In the genomic region with DNA sequence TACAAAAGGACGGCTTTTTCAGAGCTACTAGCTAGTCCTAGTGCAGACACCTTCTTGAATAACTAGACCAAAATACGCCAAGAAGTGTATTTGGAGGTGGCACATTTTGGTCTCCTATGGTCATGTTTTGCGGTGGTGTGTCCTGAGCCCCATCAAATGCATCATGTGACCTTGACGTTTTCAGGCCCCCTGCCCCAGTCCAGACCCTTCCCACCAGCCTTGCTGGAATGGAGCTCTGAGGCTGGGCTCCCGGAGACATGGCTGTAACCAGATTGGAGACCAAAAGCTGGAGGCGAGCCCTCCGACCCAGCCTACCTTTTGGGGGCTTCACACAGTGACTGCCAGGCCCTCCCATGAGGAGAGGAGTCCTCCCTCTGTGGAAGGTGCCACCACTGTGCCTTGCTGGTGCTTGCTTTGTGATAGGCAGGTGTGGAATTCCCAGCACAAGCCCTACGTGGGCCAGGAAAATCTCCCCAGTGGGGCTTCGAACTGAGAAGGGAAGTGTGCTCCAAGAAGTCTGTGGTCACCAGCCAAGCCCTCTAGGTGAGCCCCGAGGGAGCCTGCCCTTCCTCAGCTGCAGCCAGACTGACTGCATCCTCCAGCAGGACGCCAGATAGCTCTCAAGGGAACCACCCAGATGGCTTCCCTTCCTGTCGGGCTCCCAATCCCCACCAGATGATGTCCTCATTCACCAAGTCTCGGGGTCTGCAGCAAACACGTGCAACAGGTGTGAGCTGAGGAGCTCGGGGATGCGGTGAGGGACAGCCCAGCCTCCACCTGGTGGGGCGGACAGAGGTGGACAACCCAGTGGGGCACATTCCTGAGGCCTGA, we compare ENCODE assay signal across 1 cellular context.
TF ChIP-seq lines count a peak whose summit lies in the region.

No MANE protein-coding gene starts in this region.

TF ChIP-seq in HCT116, 20 proteins besides CTCF, POLR2A, EP300 and RAD21:
- TF ChIP-seq CEBPB (IDR thresholded peaks at IDR 0.05; ENCODE audit: low read depth) = no peak
- TF ChIP-seq POLR2AphosphoS5 (IDR thresholded peaks at IDR 0.05; ENCODE audit: low read depth, low read length) = no peak
- TF ChIP-seq, protein P1, sequence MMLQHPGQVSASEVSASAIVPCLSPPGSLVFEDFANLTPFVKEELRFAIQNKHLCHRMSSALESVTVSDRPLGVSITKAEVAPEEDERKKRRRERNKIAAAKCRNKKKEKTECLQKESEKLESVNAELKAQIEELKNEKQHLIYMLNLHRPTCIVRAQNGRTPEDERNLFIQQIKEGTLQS (IDR thresholded peaks at IDR 0.05) = no peak
- TF ChIP-seq SRF (IDR thresholded peaks at IDR 0.05; ENCODE audit: low read depth) = no peak
- no peak for TF ChIP-seq EZH2 (IDR thresholded peaks at IDR 0.05)
- TF ChIP-seq, protein P2, sequence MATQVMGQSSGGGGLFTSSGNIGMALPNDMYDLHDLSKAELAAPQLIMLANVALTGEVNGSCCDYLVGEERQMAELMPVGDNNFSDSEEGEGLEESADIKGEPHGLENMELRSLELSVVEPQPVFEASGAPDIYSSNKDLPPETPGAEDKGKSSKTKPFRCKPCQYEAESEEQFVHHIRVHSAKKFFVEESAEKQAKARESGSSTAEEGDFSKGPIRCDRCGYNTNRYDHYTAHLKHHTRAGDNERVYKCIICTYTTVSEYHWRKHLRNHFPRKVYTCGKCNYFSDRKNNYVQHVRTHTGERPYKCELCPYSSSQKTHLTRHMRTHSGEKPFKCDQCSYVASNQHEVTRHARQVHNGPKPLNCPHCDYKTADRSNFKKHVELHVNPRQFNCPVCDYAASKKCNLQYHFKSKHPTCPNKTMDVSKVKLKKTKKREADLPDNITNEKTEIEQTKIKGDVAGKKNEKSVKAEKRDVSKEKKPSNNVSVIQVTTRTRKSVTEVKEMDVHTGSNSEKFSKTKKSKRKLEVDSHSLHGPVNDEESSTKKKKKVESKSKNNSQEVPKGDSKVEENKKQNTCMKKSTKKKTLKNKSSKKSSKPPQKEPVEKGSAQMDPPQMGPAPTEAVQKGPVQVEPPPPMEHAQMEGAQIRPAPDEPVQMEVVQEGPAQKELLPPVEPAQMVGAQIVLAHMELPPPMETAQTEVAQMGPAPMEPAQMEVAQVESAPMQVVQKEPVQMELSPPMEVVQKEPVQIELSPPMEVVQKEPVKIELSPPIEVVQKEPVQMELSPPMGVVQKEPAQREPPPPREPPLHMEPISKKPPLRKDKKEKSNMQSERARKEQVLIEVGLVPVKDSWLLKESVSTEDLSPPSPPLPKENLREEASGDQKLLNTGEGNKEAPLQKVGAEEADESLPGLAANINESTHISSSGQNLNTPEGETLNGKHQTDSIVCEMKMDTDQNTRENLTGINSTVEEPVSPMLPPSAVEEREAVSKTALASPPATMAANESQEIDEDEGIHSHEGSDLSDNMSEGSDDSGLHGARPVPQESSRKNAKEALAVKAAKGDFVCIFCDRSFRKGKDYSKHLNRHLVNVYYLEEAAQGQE (IDR thresholded peaks at IDR 0.05; ENCODE audit: low read depth) = no peak
- TF ChIP-seq ELF1 (IDR thresholded peaks at IDR 0.05; ENCODE audit: borderline replicate concordance, low read depth) = no peak
- no peak for TF ChIP-seq EGR1 (IDR thresholded peaks at IDR 0.05; ENCODE audit: low read depth)
- no peak for TF ChIP-seq TCF7L2 (IDR thresholded peaks at IDR 0.05; ENCODE audit: borderline replicate concordance, extremely low read depth, insufficient read depth, insufficient read length)
- no peak for TF ChIP-seq CBX3 (IDR thresholded peaks at IDR 0.05; ENCODE audit: low read depth)
- no peak for TF ChIP-seq JUND (IDR thresholded peaks at IDR 0.05)
- no peak for TF ChIP-seq EZH2phosphoT487 (IDR thresholded peaks at IDR 0.05; ENCODE audit: borderline replicate concordance)
- TF ChIP-seq SP1 (IDR thresholded peaks at IDR 0.05; ENCODE audit: low read depth) = no peak
- no peak for TF ChIP-seq FOSL1 (IDR thresholded peaks at IDR 0.05; ENCODE audit: low read depth)
- TF ChIP-seq, protein P3, sequence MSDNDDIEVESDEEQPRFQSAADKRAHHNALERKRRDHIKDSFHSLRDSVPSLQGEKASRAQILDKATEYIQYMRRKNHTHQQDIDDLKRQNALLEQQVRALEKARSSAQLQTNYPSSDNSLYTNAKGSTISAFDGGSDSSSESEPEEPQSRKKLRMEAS (IDR thresholded peaks at IDR 0.05) = no peak
